Comparison of ENCODE assay signal across 16 cellular contexts in genomic region chr9:97934321-97935115, GRCh38. TPM values are rescaled to one million over a fixed set of nuclear protein-coding genes. Genes with fewer than 3 reads are reported as not detected.
DNase-seq lines count a peak whose midpoint lies in the region; ATAC-seq and TF ChIP-seq lines count a peak whose summit lies in the region.
"Had no signal": no experiment of that assay in that cellular context is flagged by ENCODE, and none has a peak within 500 bp of the region (broad histone marks: within the 10 kb centered on the region; RNA-seq: fewer than 3 reads in every experiment).

No MANE protein-coding gene starts in this region.

- ATAC-seq in naive thymus-derived CD8-positive, alpha-beta T cell, result no peak
- ATAC-seq: effector memory CD8-positive, alpha-beta T cell had no signal

- H3K9me3 ChIP-seq in OCI-LY7 (ENCODE audit: low read length), result no peaks in the 10 kb centered on the region
- H3K9me3 ChIP-seq: SJSA1 had no signal

- no peaks in the 10 kb centered on the region for H3K9me3 Mint-ChIP-seq in naive thymus-derived CD8-positive, alpha-beta T cell
- H3K9me3 Mint-ChIP-seq in activated CD4-positive, alpha-beta memory T cell treated with anti-CD3 and anti-CD28 coated beads for 36 hours, result no peaks in the 10 kb centered on the region
- H3K9me3 Mint-ChIP-seq: effector memory CD8-positive, alpha-beta T cell had no signal

- H3K27ac ChIP-seq in OCI-LY7 (ENCODE audit: low read depth, low read length, poor library complexity, severe bottlenecking), result peak overlapping the region; percentile 91
- H3K27ac ChIP-seq: SJSA1 had no signal

- peak overlapping the region; percentile 49 for H3K4me3 ChIP-seq in OCI-LY7 (ENCODE audit: low read depth, low read length, poor library complexity, severe bottlenecking)
- H3K4me3 ChIP-seq: SJSA1 had no signal

- H3K79me2 ChIP-seq in OCI-LY7 (ENCODE audit: insufficient read depth, low read depth, low read length), result peaks cover 28% of the 10 kb centered on the region; the same call in 1 of the 2 replicates

- no peaks in the 10 kb centered on the region; the same call in 1 of the 2 replicates for H3K36me3 ChIP-seq in OCI-LY7 (ENCODE audit: insufficient read depth, low read length)
- H3K36me3 ChIP-seq: SJSA1 had no signal

- 0 out of 2 replicates have a peak, but pooled peaks have one; percentile 10 for TF ChIP-seq CTCF in OCI-LY7 (conservative IDR thresholded peaks at IDR 0.05; ENCODE audit: low read length)

- DNase-seq in NCI-H345 (lab: John Stamatoyannopoulos, UW), result peak; percentile 24
- DNase-seq in NCI-H345 treated with DMSO at 0.1 percent for 48 hours (lab: John Stamatoyannopoulos, UW; ENCODE audit: unreplicated experiment), result no peak
- DNase-seq in NCI-H1417 treated with DMSO at 0.1 percent for 48 hours (lab: John Stamatoyannopoulos, UW), result peak; percentile 56
- peak; percentile 76 for DNase-seq in OCI-LY7 (ENCODE audit: low spot score)
- no peak for DNase-seq in naive thymus-derived CD8-positive, alpha-beta T cell
- DNase-seq in activated CD4-positive, alpha-beta memory T cell treated with anti-CD3 and anti-CD28 coated beads for 36 hours, result no peak
- no peak for DNase-seq in activated CD4-positive, alpha-beta T cell treated with anti-CD3 and anti-CD28 coated beads for 48 hours
- DNase-seq in stimulated activated naive CD4-positive, alpha-beta T cell treated with Interleukin-2 at 50 U/mL for 16 hours (lab: John Stamatoyannopoulos, UW), result no peak
- DNase-seq: effector memory CD8-positive, alpha-beta T cell; foreskin melanocyte; NK-92 treated with Interleukin-12 subunit alpha and Interleukin-12 subunit beta, amount 100 ng/mL, for 24 hours had no signal

- POLR2A ChIA-PET in OCI-LY7 (lab: Charles Lee), result interaction anchor here (0.5 to 4.7 kb wide), 10 partner anchors 9 to 323 kb away, joined by 3 to 22 read pairs (median 3); partner anchors contain the start of gene TRMO
- POLR2A ChIA-PET in naive thymus-derived CD8-positive, alpha-beta T cell (lab: Charles Lee), result interaction anchor here (1.0 to 2.4 kb wide), 3 partner anchors 9 to 48 kb away, joined by 4 to 11 read pairs (median 6); partner anchors contain the start of gene ANP32B
- POLR2A ChIA-PET in activated CD4-positive, alpha-beta memory T cell treated with anti-CD3 and anti-CD28 coated beads for 36 hours (lab: Charles Lee), result no interaction called here

- H2AFZ ChIP-seq in OCI-LY7 (ENCODE audit: low read length), result peak overlapping the region; percentile 45; the same call in 1 of the 2 replicates

- BruUV-seq in OCI-LY7 (replicated peaks; lab: Mats Ljungman, UMichigan), result no TSS peak

- peak overlapping the region; percentile 66 for H3K4me2 ChIP-seq in OCI-LY7 (ENCODE audit: low read length)

- no peaks in the 10 kb centered on the region for H3K9me2 ChIP-seq in OCI-LY7 (ENCODE audit: insufficient read depth, low read length)

- peaks cover 100% of the 10 kb centered on the region for H3K4me1 ChIP-seq in OCI-LY7 (ENCODE audit: insufficient read depth, low read length, poor library complexity, severe bottlenecking)
- H3K4me1 ChIP-seq: SJSA1 had no signal

- intact Hi-C loops in OCI-LY7 (cut with micrococcal nuclease; ENCODE audit: unreplicated experiment), result loop anchor here (5.0 kb wide), 1 partner anchor 173 kb away; no protein-coding TSS in a partner anchor
- intact Hi-C loops in activated CD4-positive, alpha-beta memory T cell treated with anti-CD3 and anti-CD28 coated beads for 36 hours (cut with micrococcal nuclease), result no loop called here

- peaks cover 30 to 78% (median 69%) of the 10 kb centered on the region in 4 donors for H3K4me1 Mint-ChIP-seq in naive thymus-derived CD8-positive, alpha-beta T cell
- H3K4me1 Mint-ChIP-seq in activated CD4-positive, alpha-beta memory T cell treated with anti-CD3 and anti-CD28 coated beads for 36 hours (ENCODE audit: low read depth), result peaks cover 48% of the 10 kb centered on the region

- H3K36me3 Mint-ChIP-seq in naive thymus-derived CD8-positive, alpha-beta T cell, result no peaks in the 10 kb centered on the region
- no peaks in the 10 kb centered on the region for H3K36me3 Mint-ChIP-seq in activated CD4-positive, alpha-beta memory T cell treated with anti-CD3 and anti-CD28 coated beads for 36 hours
- H3K36me3 Mint-ChIP-seq: activated naive CD8-positive, alpha-beta T cell had no signal

- no peaks in the 10 kb centered on the region for H4K20me1 ChIP-seq in OCI-LY7 (ENCODE audit: insufficient read depth, low read length)

- CTCF ChIA-PET in OCI-LY7 (lab: Charles Lee; ENCODE audit: unreplicated experiment), result interaction anchor here (0.6 to 1.6 kb wide), 4 partner anchors 9 to 45 kb away, joined by 3 to 5 read pairs (median 4); no protein-coding TSS in a partner anchor
- CTCF ChIA-PET in activated CD4-positive, alpha-beta memory T cell treated with anti-CD3 and anti-CD28 coated beads for 36 hours (lab: Charles Lee), result interaction anchor here (3.2 kb wide), 1 partner anchor 11 kb away, joined by 15 read pairs; no protein-coding TSS in a partner anchor

- peak overlapping the region in 1 of 10 donors; percentile 23 for H3K4me3 Mint-ChIP-seq in naive thymus-derived CD8-positive, alpha-beta T cell
- H3K4me3 Mint-ChIP-seq in activated CD4-positive, alpha-beta memory T cell treated with anti-CD3 and anti-CD28 coated beads for 36 hours, result no peak overlapping the region
- H3K4me3 Mint-ChIP-seq: activated naive CD8-positive, alpha-beta T cell; effector memory CD8-positive, alpha-beta T cell had no signal

- H3K27me3 Mint-ChIP-seq in naive thymus-derived CD8-positive, alpha-beta T cell, result no peaks in the 10 kb centered on the region
- no peaks in the 10 kb centered on the region for H3K27me3 Mint-ChIP-seq in activated CD4-positive, alpha-beta memory T cell treated with anti-CD3 and anti-CD28 coated beads for 36 hours
- H3K27me3 Mint-ChIP-seq: activated naive CD8-positive, alpha-beta T cell; effector memory CD8-positive, alpha-beta T cell had no signal

- peak overlapping the region in 8 of 10 donors; percentile 9 to 80 (median 47) for H3K27ac Mint-ChIP-seq in naive thymus-derived CD8-positive, alpha-beta T cell
- H3K27ac Mint-ChIP-seq in activated CD4-positive, alpha-beta memory T cell treated with anti-CD3 and anti-CD28 coated beads for 36 hours, result no peak overlapping the region
- H3K27ac Mint-ChIP-seq: effector memory CD8-positive, alpha-beta T cell had no signal

RNA-seq across cellular contexts. Expression of gene HEMGN, which starts 3.5 kb away (rescaled TPM):
- total RNA-seq in OCI-LY7 (2014; rRNA removed; shearing (Covaris generic)), result 4.3 and 5.4 TPM in 2 replicates
- total RNA-seq in OCI-LY7 (2022), result 3.3 and 3.8 TPM in 2 replicates
- 1 to 10 TPM; 1.9 to 3.4 TPM for total RNA-seq in naive thymus-derived CD8-positive, alpha-beta T cell
- polyA plus RNA-seq in naive thymus-derived CD8-positive, alpha-beta T cell, result 10 to 100 TPM in 1 of 3 donors, 1 to 10 TPM in 2; 7.6 to 11.0 (median 8.3) TPM
- under 1 TPM; 0.69 to 0.99 TPM for total RNA-seq in activated CD4-positive, alpha-beta memory T cell treated with anti-CD3 and anti-CD28 coated beads for 36 hours
- total RNA-seq: A172, bronchial epithelial cell, M059J, SJSA1 had no signal

RNA-seq across cellular contexts. Expression of gene TRMO, which starts 12.2 kb away (rescaled TPM):
- 17.6 and 34.7 TPM in 2 replicates for total RNA-seq in OCI-LY7 (2014; rRNA removed; shearing (Covaris generic))
- total RNA-seq in OCI-LY7 (2022), result 9.3 and 10.9 TPM in 2 replicates
- total RNA-seq in naive thymus-derived CD8-positive, alpha-beta T cell, result 10 to 100 TPM; 40.2 to 51.5 TPM
- 10 to 100 TPM; 11.7 to 18.0 (median 13.8) TPM for polyA plus RNA-seq in naive thymus-derived CD8-positive, alpha-beta T cell
- 10 to 100 TPM; 13.3 to 13.4 TPM for total RNA-seq in activated CD4-positive, alpha-beta memory T cell treated with anti-CD3 and anti-CD28 coated beads for 36 hours

RNA-seq across cellular contexts. Expression of gene ANP32B, which starts 48.6 kb away (rescaled TPM):
- total RNA-seq in OCI-LY7 (2014; rRNA removed; shearing (Covaris generic)), result 32.1 and 52.7 TPM in 2 replicates
- total RNA-seq in OCI-LY7 (2022), result 389 and 454 TPM in 2 replicates
- 100 to 1,000 TPM; 200 to 205 TPM for total RNA-seq in naive thymus-derived CD8-positive, alpha-beta T cell
- 100 to 1,000 TPM in 2 of 3 donors, 10 to 100 TPM in 1; 87.8 to 110 (median 108) TPM for polyA plus RNA-seq in naive thymus-derived CD8-positive, alpha-beta T cell
- total RNA-seq in activated CD4-positive, alpha-beta memory T cell treated with anti-CD3 and anti-CD28 coated beads for 36 hours, result 100 to 1,000 TPM; 352 to 358 TPM

Comparison
In these comparisons a context has a peak if more than half of its experiments do, and no peak if none do; other contexts are left out.
1. DNase-seq: peak in NCI-H345 (single experiment), NCI-H1417 treated with DMSO at 0.1 percent for 48 hours (single experiment) and OCI-LY7 (single experiment); none in NCI-H345 treated with DMSO at 0.1 percent for 48 hours (single experiment), naive thymus-derived CD8-positive, alpha-beta T cell (0 of 10), activated CD4-positive, alpha-beta memory T cell treated with anti-CD3 and anti-CD28 coated beads for 36 hours (single experiment), activated CD4-positive, alpha-beta T cell treated with anti-CD3 and anti-CD28 coated beads for 48 hours (single experiment) and stimulated activated naive CD4-positive, alpha-beta T cell treated with Interleukin-2 at 50 U/mL for 16 hours (single experiment).